In genomic region chr19:53768401-53768800, GRCh38 we compare ENCODE assay signal across 1 cellular context.
TF ChIP-seq lines count a peak whose summit lies in the region.

No MANE protein-coding gene starts in this region.

TF ChIP-seq in WTC11, 78 proteins besides CTCF, POLR2A, EP300 and RAD21 (continued from another document):
- TF ChIP-seq AR (CRISPR knock-in tag; IDR thresholded peaks at IDR 0.05) (no peak), ZMAT4 (CRISPR knock-in tag; IDR thresholded peaks at IDR 0.05) (no peak)
